Comparison of ENCODE assay signal across 8 cellular contexts in the genomic region with DNA sequence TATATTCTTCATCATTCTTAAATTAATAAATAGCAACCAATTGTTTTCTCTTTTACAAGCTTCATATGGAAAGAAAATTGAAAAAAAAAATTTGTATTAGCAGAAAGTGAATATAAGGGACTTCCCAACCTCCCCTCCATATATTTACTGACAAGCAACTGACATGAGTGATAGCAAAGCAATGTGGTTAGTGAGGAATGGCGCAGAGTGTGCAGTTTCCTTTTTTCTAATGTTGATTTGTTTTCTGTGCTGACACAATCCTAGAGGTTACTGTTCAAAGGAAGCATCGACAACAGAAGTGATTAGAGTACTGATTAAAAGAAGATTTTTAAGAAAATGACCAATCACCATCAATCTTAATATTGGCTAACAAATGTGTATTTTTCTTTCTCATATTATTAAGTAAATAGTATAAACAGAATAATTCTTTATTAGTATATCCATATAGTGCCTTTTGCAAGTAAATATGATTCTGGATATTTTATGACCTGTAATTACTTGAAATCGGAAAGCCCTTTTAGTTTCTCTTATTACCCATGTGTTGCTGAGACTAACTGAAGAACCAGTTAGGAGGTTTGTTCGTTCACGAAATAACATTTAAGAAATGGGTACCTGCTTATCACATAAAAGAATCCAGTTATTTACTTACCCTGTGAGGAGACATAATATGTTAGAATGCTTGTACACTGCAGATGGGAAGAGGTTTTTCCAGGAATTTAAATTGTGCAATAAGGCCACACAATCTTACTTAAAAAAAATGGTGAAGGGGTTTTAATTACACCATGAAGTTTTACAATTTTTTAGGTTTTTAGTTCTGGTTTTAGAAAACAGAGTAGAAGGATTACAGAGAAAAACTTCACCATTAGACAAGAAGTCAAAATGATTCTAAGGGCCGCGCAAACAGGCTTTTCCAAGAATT. TPM values are rescaled to one million over a fixed set of nuclear protein-coding genes. Genes with fewer than 3 reads are reported as not detected.
A peak's percentile ranks its signal among the peaks of the same experiment; 100 is the strongest.
DNase-seq lines count a peak whose midpoint lies in the region; ATAC-seq and TF ChIP-seq lines count a peak whose summit lies in the region.

No MANE protein-coding gene starts in this region.

- peak overlapping the region; percentile 91 for H3K27ac Mint-ChIP-seq in activated CD8-positive, alpha-beta T cell treated with anti-CD3 and anti-CD28 coated beads, Interleukin-2, amount 10 ng/mL, durations not matched to agents 7 days and 5 days

- H3K4me1 ChIP-seq in right atrium auricular region (peaks cover 0 to 34% of the 10 kb centered on the region in 2 donors), testis (peaks cover 4% of the 10 kb centered on the region)

- TF ChIP-seq CTCF in right atrium auricular region (IDR thresholded peaks at IDR 0.05) (no peak), testis (IDR thresholded peaks at IDR 0.05) (no peak)

- 44 to 49% methylated on average over 7 of the region's 7 CpGs for WGBS in testis, 2 donors

- H3K27ac ChIP-seq in right atrium auricular region, result peak overlapping the region; percentile 84 to 86
- peak overlapping the region in 1 of 2 donors; percentile 78 for H3K27ac ChIP-seq in testis

- no peaks in the 10 kb centered on the region for H3K9me3 Mint-ChIP-seq in activated CD8-positive, alpha-beta T cell treated with anti-CD3 and anti-CD28 coated beads, Interleukin-2, amount 10 ng/mL, durations not matched to agents 7 days and 5 days (ENCODE audit: insufficient read depth)

- intact Hi-C loops in Right ventricle myocardium superior (cut with DNase I), result no loop called here
- intact Hi-C loops in testis (cut with DNase I; ENCODE audit: low total_unique reads), result no loop called here

- TF ChIP-seq POLR2A in testis (IDR thresholded peaks at IDR 0.05), result no peak

- peak overlapping the region; percentile 82 for H3K4me3 Mint-ChIP-seq in activated CD8-positive, alpha-beta T cell treated with anti-CD3 and anti-CD28 coated beads, Interleukin-2, amount 10 ng/mL, durations not matched to agents 7 days and 5 days

- peaks cover 51% of the 10 kb centered on the region for H3K4me1 Mint-ChIP-seq in activated CD8-positive, alpha-beta T cell treated with anti-CD3 and anti-CD28 coated beads, Interleukin-2, amount 10 ng/mL, durations not matched to agents 7 days and 5 days (ENCODE audit: low read depth)

- no peaks in the 10 kb centered on the region for H3K27me3 Mint-ChIP-seq in activated CD8-positive, alpha-beta T cell treated with anti-CD3 and anti-CD28 coated beads, Interleukin-2, amount 10 ng/mL, durations not matched to agents 7 days and 5 days (ENCODE audit: low read depth)

- DNase-seq in right atrium auricular region (ENCODE audit: low spot score) (no peak), Right ventricle myocardium superior (no peak), iris pigment epithelial cell (ENCODE audit: low read depth) (peak; percentile 57), testis (no peak), dedifferentiated amniotic fluid mesenchymal stem cell (ENCODE audit: extremely low spot score) (no peak), NK-92 (lab: John Stamatoyannopoulos, UW; ENCODE audit: unreplicated experiment) (no peak)
- DNase-seq in activated CD8-positive, alpha-beta T cell treated with anti-CD3 and anti-CD28 coated beads, Interleukin-2, amount 10 ng/mL, durations not matched to agents 7 days and 5 days, result no peak

- POLR2A ChIA-PET in activated CD8-positive, alpha-beta T cell treated with anti-CD3 and anti-CD28 coated beads, Interleukin-2, amount 10 ng/mL, durations not matched to agents 7 days and 5 days (lab: Charles Lee), result interaction anchor here (0.6 to 6.6 kb wide), 11 partner anchors 13 to 1477 kb away, joined by 3 to 60 read pairs (median 6); no protein-coding TSS in a partner anchor

- H3K36me3 ChIP-seq in right atrium auricular region, result no peaks in the 10 kb centered on the region
- no peaks in the 10 kb centered on the region for H3K36me3 ChIP-seq in testis (ENCODE audit: low read depth, missing control alignments)

- CTCF ChIA-PET in activated CD8-positive, alpha-beta T cell treated with anti-CD3 and anti-CD28 coated beads, Interleukin-2, amount 10 ng/mL, durations not matched to agents 7 days and 5 days (lab: Charles Lee), result interaction anchor here (0.8 to 1.9 kb wide), 6 partner anchors 8 to 730 kb away, joined by 3 to 5 read pairs (median 4); no protein-coding TSS in a partner anchor

- H3K4me3 ChIP-seq in right atrium auricular region (peak overlapping the region; percentile 69 to 83), testis (peak overlapping the region; percentile 62 to 65)

- H3K9me3 ChIP-seq in right atrium auricular region, result no peaks in the 10 kb centered on the region
- no peaks in the 10 kb centered on the region for H3K9me3 ChIP-seq in testis

- ATAC-seq in Right ventricle myocardium superior (ENCODE audit: poor library complexity) (no peak), HG03095 (IDR thresholded peaks at IDR 0.05; ENCODE audit: unreplicated experiment) (no peak)
- no peak for ATAC-seq in activated CD8-positive, alpha-beta T cell treated with anti-CD3 and anti-CD28 coated beads, Interleukin-2, amount 10 ng/mL, durations not matched to agents 7 days and 5 days

- H3K27me3 ChIP-seq in right atrium auricular region (peaks cover 0 to 6% of the 10 kb centered on the region in 2 donors), testis (no peaks in the 10 kb centered on the region)

- H3K36me3 Mint-ChIP-seq in activated CD8-positive, alpha-beta T cell treated with anti-CD3 and anti-CD28 coated beads, Interleukin-2, amount 10 ng/mL, durations not matched to agents 7 days and 5 days (ENCODE audit: low read depth), result peaks cover 32% of the 10 kb centered on the region

RNA-seq across cellular contexts. Expression of a gene that starts 1.4 kb away (rescaled TPM):
- total RNA-seq in right atrium auricular region (10 to 100 TPM in 1 of 2 donors, 1 to 10 TPM in 1; 7.3 to 22.0 TPM), Right ventricle myocardium superior (7.4 TPM), testis (10 to 100 TPM; 10.1 to 10.4 TPM)
- 10 to 100 TPM; 45.8 to 50.8 TPM for total RNA-seq in activated CD8-positive, alpha-beta T cell treated with anti-CD3 and anti-CD28 coated beads, Interleukin-2, amount 10 ng/mL, durations not matched to agents 7 days and 5 days
- polyA plus RNA-seq in testis (ENCODE audit: insufficient read depth, low read depth, low replicate concordance), result 8.7 TPM
